In genomic region chr2:186460465-186460864, GRCh38 we compare ENCODE assay signal across 8 cellular contexts. TPM values are rescaled to one million over a fixed set of nuclear protein-coding genes. Genes with fewer than 3 reads are reported as not detected.
A peak's percentile ranks its signal among the peaks of the same experiment; 100 is the strongest.
DNase-seq lines count a peak whose midpoint lies in the region; ATAC-seq, FAIRE-seq and TF ChIP-seq lines count a peak whose summit lies in the region.

No MANE protein-coding gene starts in this region.

- no peaks in the 10 kb centered on the region for H3K36me3 ChIP-seq in OCI-LY3 (replicated peaks; ENCODE audit: low read depth, low read length)

- TF ChIP-seq CTCF in OCI-LY3 (IDR thresholded peaks at IDR 0.05; ENCODE audit: low read depth, low read length) (peak; percentile 53), coronary artery (IDR thresholded peaks at IDR 0.05) (no peak)

- H3K9ac ChIP-seq in OCI-LY3 (ENCODE audit: low read length), result no peak overlapping the region

- peak; percentile 15 for FAIRE-seq in frontal cortex (lab: Jason Lieb, UNC)

- H3K4me2 ChIP-seq in OCI-LY3 (ENCODE audit: low read length), result no peak overlapping the region

- peaks cover 5% of the 10 kb centered on the region; the same call in 1 of the 2 replicates for H3K4me1 ChIP-seq in OCI-LY3 (ENCODE audit: low read length)

- no peaks in the 10 kb centered on the region for H3K79me2 ChIP-seq in OCI-LY3 (ENCODE audit: low read length)

- DNase-seq in NCI-H82 (lab: John Stamatoyannopoulos, UW) (peak; percentile 49), NCI-H82 treated with DMSO at 0.1 percent for 48 hours (lab: John Stamatoyannopoulos, UW; ENCODE audit: unreplicated experiment) (no peak), frontal cortex (ENCODE audit: low spot score in 2 of 2) (no peak), coronary artery (ENCODE audit: low spot score) (no peak), amygdala (lab: John Stamatoyannopoulos, UW) (no peak), sciatic nerve (ENCODE audit: low spot score) (no peak)

- H3K27ac ChIP-seq in OCI-LY3 (ENCODE audit: low read length) (no peak overlapping the region), coronary artery (no peak overlapping the region)

- no peak overlapping the region for H3K4me3 ChIP-seq in OCI-LY3 (ENCODE audit: low read length)
- no peak overlapping the region for H3K4me3 ChIP-seq in coronary artery

- H3K27me3 ChIP-seq in OCI-LY3 (ENCODE audit: low read depth, low read length), result no peaks in the 10 kb centered on the region

- no peak overlapping the region for H2AFZ ChIP-seq in OCI-LY3 (ENCODE audit: low read depth, low read length)

- intact Hi-C loops in sciatic nerve (cut with DNase I), result no loop called here

- no peaks in the 10 kb centered on the region for H3K9me3 ChIP-seq in OCI-LY3 (ENCODE audit: insufficient read depth, low read length)

- ATAC-seq in HG02938 (IDR thresholded peaks at IDR 0.05; ENCODE audit: unreplicated experiment) (peak; percentile 87), sciatic nerve (no peak)

- no peaks in the 10 kb centered on the region for H4K20me1 ChIP-seq in OCI-LY3 (ENCODE audit: insufficient read depth, low read length)

RNA-seq across cellular contexts. Expression of gene ZC3H15, which starts 25.6 kb away (rescaled TPM):
- total RNA-seq in frontal cortex (63.2 TPM), sciatic nerve (53.5 TPM)
